ENCODE assay signal across 27 cellular contexts in the genomic region with DNA sequence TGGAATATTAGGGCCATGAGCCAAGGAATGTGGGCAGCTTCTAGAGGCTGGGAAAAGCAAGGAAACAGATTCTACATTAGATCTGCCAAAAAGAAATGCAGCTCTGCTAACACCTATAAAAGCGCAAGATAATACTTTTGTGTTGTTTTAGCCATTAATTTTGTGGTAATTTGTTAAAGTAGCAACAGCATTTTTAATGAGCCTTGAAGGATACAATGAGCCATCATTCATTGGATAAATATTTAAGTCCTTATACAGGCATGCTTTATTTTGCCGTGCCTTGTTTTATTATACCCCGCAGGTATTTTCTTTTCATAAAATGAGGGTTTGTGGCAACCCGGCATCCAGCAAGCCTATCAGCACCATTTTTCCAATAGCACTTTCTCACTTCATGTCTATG. TPM values are rescaled to one million over a fixed set of nuclear protein-coding genes. Genes with fewer than 3 reads are reported as not detected.
"Had no signal": no experiment of that assay in that cellular context is flagged by ENCODE, and none has a peak within 500 bp of the region (broad histone marks: within the 10 kb centered on the region; RNA-seq: fewer than 3 reads in every experiment).

No MANE protein-coding gene starts in this region.

- H3K9me3 ChIP-seq: left ventricle myocardium inferior, ovary, right atrium auricular region, right lobe of liver, tibial nerve, uterus had no signal

- H3K36me3 ChIP-seq: left ventricle myocardium inferior, ovary, right atrium auricular region, right lobe of liver, tibial nerve, uterus had no signal

- H3K4me3 ChIP-seq: left ventricle myocardium inferior, lung, ovary, right atrium auricular region, right lobe of liver, smooth muscle cell, tibial nerve, uterus had no signal

- H3K4me1 ChIP-seq: left ventricle myocardium inferior, right atrium auricular region, right lobe of liver, tibial nerve, uterus had no signal

- DNase-seq: islet precursor cell; left ventricle myocardium inferior; mesendoderm; naive B cell; natural killer cell; nephron progenitor cell; ovary; right lobe of liver; stimulated activated CD4-positive, alpha-beta T cell treated with anti-CD3 and anti-CD28 coated beads, Interleukin-1b, Interleukin-23, amount 100 ng/mL, for 48 hours; stimulated activated CD4-positive, alpha-beta T cell treated with anti-CD3 and anti-CD28 coated beads, Interleukin-2, amount 100 ng/mL, for 48 hours; stimulated activated CD4-positive, alpha-beta T cell treated with anti-CD3 and anti-CD28 coated beads, Interleukin-4, amount 100 ng/mL, for 4 hours; stimulated activated CD8-positive, alpha-beta memory T cell treated with anti-CD3 and anti-CD28 coated beads, Interleukin-4, amount 100 ng/mL, for 48 hours; stimulated activated naive CD4-positive, alpha-beta T cell treated with Interleukin-2 at 50 U/mL for 16 hours; stimulated activated naive CD8-positive, alpha-beta T cell treated with anti-CD3 and anti-CD28 coated beads, Interleukin-15, amount 100 ng/mL, for 72 hours; substantia nigra; uterus had no signal

- H3K27ac ChIP-seq: left ventricle myocardium inferior, ovary, right atrium auricular region, right lobe of liver, tibial nerve, uterus had no signal

- ATAC-seq: natural killer cell; right lobe of liver; stimulated activated memory B cell treated with anti-CD40 and anti-IgM and Interleukin-4, amounts not matched to agents 10 μg/mL and 1 μg/mL and 100 μg/mL, for 72 hours; stimulated activated naive CD8-positive, alpha-beta T cell treated with anti-CD3 and anti-CD28 coated beads, Interleukin-15, amount 100 ng/mL, for 72 hours had no signal

RNA-seq across cellular contexts. Expression of a gene that starts 15.0 kb away (rescaled TPM):
- total RNA-seq: left ventricle myocardium inferior, lung, mesothelial cell of epicardium, mononuclear cell, natural killer cell, omental fat pad, ovary, pulmonary artery endothelial cell, right atrium auricular region, skeletal muscle tissue, temporal lobe, tibial nerve, uterus had no signal
